ENCODE assay signal across 1 cellular context in the genomic region with DNA sequence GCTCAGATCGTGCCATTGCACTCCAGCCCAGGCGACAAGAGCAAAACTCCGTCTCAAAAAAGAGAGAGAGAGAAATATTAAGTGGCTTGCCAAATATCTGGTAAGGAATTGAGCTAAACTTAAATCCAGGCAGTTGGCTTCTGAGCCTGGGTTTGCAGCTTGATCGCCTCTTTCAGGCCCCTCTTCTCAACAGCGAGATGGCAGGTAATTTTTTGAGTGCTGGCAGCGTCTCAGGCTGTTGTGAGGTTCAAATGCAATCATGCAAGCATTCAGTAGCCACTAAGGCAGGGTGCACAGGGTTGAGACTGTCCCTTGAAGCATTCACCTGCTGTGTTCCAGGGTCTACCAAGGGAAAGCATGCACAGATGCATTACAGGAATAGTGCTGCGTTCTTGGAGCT.
TF ChIP-seq lines count a peak whose summit lies in the region.

No MANE protein-coding gene starts in this region.

TF ChIP-seq in A549, 52 proteins besides CTCF, POLR2A, EP300 and RAD21 (continued from another document):
- TF ChIP-seq, protein P1, sequence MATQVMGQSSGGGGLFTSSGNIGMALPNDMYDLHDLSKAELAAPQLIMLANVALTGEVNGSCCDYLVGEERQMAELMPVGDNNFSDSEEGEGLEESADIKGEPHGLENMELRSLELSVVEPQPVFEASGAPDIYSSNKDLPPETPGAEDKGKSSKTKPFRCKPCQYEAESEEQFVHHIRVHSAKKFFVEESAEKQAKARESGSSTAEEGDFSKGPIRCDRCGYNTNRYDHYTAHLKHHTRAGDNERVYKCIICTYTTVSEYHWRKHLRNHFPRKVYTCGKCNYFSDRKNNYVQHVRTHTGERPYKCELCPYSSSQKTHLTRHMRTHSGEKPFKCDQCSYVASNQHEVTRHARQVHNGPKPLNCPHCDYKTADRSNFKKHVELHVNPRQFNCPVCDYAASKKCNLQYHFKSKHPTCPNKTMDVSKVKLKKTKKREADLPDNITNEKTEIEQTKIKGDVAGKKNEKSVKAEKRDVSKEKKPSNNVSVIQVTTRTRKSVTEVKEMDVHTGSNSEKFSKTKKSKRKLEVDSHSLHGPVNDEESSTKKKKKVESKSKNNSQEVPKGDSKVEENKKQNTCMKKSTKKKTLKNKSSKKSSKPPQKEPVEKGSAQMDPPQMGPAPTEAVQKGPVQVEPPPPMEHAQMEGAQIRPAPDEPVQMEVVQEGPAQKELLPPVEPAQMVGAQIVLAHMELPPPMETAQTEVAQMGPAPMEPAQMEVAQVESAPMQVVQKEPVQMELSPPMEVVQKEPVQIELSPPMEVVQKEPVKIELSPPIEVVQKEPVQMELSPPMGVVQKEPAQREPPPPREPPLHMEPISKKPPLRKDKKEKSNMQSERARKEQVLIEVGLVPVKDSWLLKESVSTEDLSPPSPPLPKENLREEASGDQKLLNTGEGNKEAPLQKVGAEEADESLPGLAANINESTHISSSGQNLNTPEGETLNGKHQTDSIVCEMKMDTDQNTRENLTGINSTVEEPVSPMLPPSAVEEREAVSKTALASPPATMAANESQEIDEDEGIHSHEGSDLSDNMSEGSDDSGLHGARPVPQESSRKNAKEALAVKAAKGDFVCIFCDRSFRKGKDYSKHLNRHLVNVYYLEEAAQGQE (IDR thresholded peaks at IDR 0.05) = no peak
- TF ChIP-seq, protein P2, sequence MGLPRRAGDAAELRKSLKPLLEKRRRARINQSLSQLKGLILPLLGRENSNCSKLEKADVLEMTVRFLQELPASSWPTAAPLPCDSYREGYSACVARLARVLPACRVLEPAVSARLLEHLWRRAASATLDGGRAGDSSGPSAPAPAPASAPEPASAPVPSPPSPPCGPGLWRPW (IDR thresholded peaks at IDR 0.05) = no peak
- TF ChIP-seq, protein P3, sequence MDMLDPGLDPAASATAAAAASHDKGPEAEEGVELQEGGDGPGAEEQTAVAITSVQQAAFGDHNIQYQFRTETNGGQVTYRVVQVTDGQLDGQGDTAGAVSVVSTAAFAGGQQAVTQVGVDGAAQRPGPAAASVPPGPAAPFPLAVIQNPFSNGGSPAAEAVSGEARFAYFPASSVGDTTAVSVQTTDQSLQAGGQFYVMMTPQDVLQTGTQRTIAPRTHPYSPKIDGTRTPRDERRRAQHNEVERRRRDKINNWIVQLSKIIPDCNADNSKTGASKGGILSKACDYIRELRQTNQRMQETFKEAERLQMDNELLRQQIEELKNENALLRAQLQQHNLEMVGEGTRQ (IDR thresholded peaks at IDR 0.05) = no peak
- TF ChIP-seq, protein P4, sequence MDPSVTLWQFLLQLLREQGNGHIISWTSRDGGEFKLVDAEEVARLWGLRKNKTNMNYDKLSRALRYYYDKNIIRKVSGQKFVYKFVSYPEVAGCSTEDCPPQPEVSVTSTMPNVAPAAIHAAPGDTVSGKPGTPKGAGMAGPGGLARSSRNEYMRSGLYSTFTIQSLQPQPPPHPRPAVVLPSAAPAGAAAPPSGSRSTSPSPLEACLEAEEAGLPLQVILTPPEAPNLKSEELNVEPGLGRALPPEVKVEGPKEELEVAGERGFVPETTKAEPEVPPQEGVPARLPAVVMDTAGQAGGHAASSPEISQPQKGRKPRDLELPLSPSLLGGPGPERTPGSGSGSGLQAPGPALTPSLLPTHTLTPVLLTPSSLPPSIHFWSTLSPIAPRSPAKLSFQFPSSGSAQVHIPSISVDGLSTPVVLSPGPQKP (IDR thresholded peaks at IDR 0.05; ENCODE audit: low read depth, low read length) = no peak
- TF ChIP-seq PHF8 (IDR thresholded peaks at IDR 0.05; ENCODE audit: borderline replicate concordance, low read depth) (no peak), TP53 (CRISPR knock-in tag; IDR thresholded peaks at IDR 0.05) (no peak)
